In the genomic region with DNA sequence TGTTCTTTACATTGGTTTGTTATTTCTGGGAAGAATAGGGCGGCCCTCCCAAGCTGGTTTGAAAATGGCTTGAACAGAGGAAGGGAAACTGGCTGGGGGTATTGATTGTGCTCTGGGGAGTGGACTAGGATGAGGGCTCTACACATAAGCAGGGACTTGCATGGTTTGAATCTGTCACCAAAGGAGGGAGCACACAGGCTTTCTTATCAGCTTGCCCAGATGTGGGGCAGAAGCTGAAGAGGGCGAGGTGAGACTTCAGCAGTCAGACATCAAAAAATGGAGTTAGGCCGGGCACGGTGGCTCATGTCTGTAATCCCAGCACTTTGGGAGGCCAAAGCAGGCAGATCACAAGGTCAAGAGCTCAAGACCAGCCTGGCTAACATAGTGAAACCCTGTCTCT, we compare ENCODE assay signal across 16 cellular contexts. TPM values are rescaled to one million over a fixed set of nuclear protein-coding genes. Genes with fewer than 3 reads are reported as not detected.
DNase-seq lines count a peak whose midpoint lies in the region; ATAC-seq and TF ChIP-seq lines count a peak whose summit lies in the region.
"Had no signal": no experiment of that assay in that cellular context is flagged by ENCODE, and none has a peak within 500 bp of the region (broad histone marks: within the 10 kb centered on the region; RNA-seq: fewer than 3 reads in every experiment).

No MANE protein-coding gene starts in this region.

- no peak overlapping the region for H3K4me3 ChIP-seq in osteoblast (ENCODE audit: insufficient read depth, low read length)
- H3K4me3 ChIP-seq: left ventricle myocardium inferior, testis had no signal

- peaks cover 6% of the 10 kb centered on the region for H3K27me3 ChIP-seq in osteoblast (ENCODE audit: insufficient read depth, low read length)
- H3K27me3 ChIP-seq: testis had no signal

- H4K20me1 ChIP-seq in osteoblast (ENCODE audit: insufficient read depth, low read length) = no peaks in the 10 kb centered on the region

- H3K4me1 ChIP-seq in osteoblast (ENCODE audit: insufficient read depth, low read length) = peaks cover 6% of the 10 kb centered on the region
- H3K4me1 ChIP-seq: foreskin keratinocyte, left ventricle myocardium inferior, testis had no signal

- H3K36me3 Mint-ChIP-seq in CD14-positive monocyte = no peaks in the 10 kb centered on the region

- no peak overlapping the region for H2AFZ ChIP-seq in osteoblast (ENCODE audit: low read length)

- DNase-seq in CD14-positive monocyte (ENCODE audit: low spot score) (no peak), caudate nucleus (lab: John Stamatoyannopoulos, UW) (no peak), osteoblast (ENCODE audit: insufficient read length, low spot score, missing footprints) (no peak), MV-4-11 (lab: John Stamatoyannopoulos, UW) (no peak), CD1c-positive myeloid dendritic cell (ENCODE audit: extremely low spot score) (no peak)
- DNase-seq: activated CD4-positive, alpha-beta T cell treated with anti-CD3 and anti-CD28 coated beads for 48 hours; activated naive CD4-positive, alpha-beta T cell treated with anti-CD3 and anti-CD28 coated beads, Interleukin-2, amount 50 U/mL, for 16 hours; foreskin keratinocyte; Karpas-422; left ventricle myocardium inferior; NCI-H446 treated with DMSO at 0.1 percent for 48 hours; testis had no signal

- peak overlapping the region in 6 of 7 donors; percentile 0 to 84 (median 60) for H3K27ac Mint-ChIP-seq in CD14-positive monocyte

- ATAC-seq in GM19397 (IDR thresholded peaks at IDR 0.05; ENCODE audit: unreplicated experiment) (peak; percentile 10), HG02840 (IDR thresholded peaks at IDR 0.05; ENCODE audit: low FRiP score, unreplicated experiment) (peak; percentile 14), HG03571 (IDR thresholded peaks at IDR 0.05; ENCODE audit: unreplicated experiment) (peak; percentile 11)
- ATAC-seq: foreskin keratinocyte, Right ventricle myocardium inferior had no signal

- peaks cover 0 to 5% (median 0%) of the 10 kb centered on the region in 7 donors for H3K9me3 Mint-ChIP-seq in CD14-positive monocyte

- no peaks in the 10 kb centered on the region for H3K79me2 ChIP-seq in osteoblast (ENCODE audit: insufficient read depth, low read length)

- peaks cover 40% of the 10 kb centered on the region for H3K4me1 Mint-ChIP-seq in CD14-positive monocyte

- intact Hi-C loops in CD14-positive monocyte (cut with micrococcal nuclease) = loop anchor here in 1 of 2 donors (2.0 kb wide), 1 partner anchor 27 kb away; no protein-coding TSS in a partner anchor

- H3K4me3 Mint-ChIP-seq in CD14-positive monocyte = no peak overlapping the region

- H3K9me3 ChIP-seq in osteoblast (ENCODE audit: low read depth, low read length) = no peaks in the 10 kb centered on the region
- H3K9me3 ChIP-seq: left ventricle myocardium inferior, testis had no signal

- no peak for TF ChIP-seq CTCF in CD14-positive monocyte (IDR thresholded peaks at IDR 0.05)
- TF ChIP-seq CTCF in osteoblast (IDR thresholded peaks at IDR 0.05; ENCODE audit: extremely low read depth, low read depth, low read length) = no peak

- no peak overlapping the region for H3K4me2 ChIP-seq in osteoblast (ENCODE audit: insufficient read depth, low read length)

- H3K27ac ChIP-seq in caudate nucleus (ENCODE audit: low read depth, low read length) = no peak overlapping the region
- no peak overlapping the region for H3K27ac ChIP-seq in osteoblast (ENCODE audit: low read depth, low read length)
- H3K27ac ChIP-seq: foreskin keratinocyte, left ventricle myocardium inferior, testis had no signal

- H3K36me3 ChIP-seq in osteoblast (ENCODE audit: insufficient read depth, low read length) = no peaks in the 10 kb centered on the region
- H3K36me3 ChIP-seq: left ventricle myocardium inferior had no signal

- peaks cover 0 to 3% (median 3%) of the 10 kb centered on the region in 3 donors for H3K27me3 Mint-ChIP-seq in CD14-positive monocyte (ENCODE audit: low read depth in 3 of 3)

RNA-seq across cellular contexts. Expression of a gene that starts 7.2 kb away (rescaled TPM):
- under 1 TPM; 0.15 to 0.16 TPM for polyA plus RNA-seq in CD14-positive monocyte
- 49.2 and 51.6 TPM in 2 replicates for total RNA-seq in osteoblast
